8 cellular contexts compared by ENCODE assay signal in genomic region chr15:88546248-88547129, GRCh38. TPM values are rescaled to one million over a fixed set of nuclear protein-coding genes. Genes with fewer than 3 reads are reported as not detected.
DNase-seq lines count a peak whose midpoint lies in the region; ATAC-seq, FAIRE-seq and TF ChIP-seq lines count a peak whose summit lies in the region.

TSS of gene DET1 (minus strand) at chr15:88546681. CDS start at chr15:88531705, 14,976 bp downstream.

- peaks cover 18% of the 10 kb centered on the region for H3K4me1 Mint-ChIP-seq in stimulated activated naive CD8-positive, alpha-beta T cell treated with anti-CD3 and anti-CD28 coated beads, Interleukin-15, amount 100 ng/mL, for 72 hours

- H3K36me3 ChIP-seq in H7 (replicated peaks; ENCODE audit: control insufficient read depth, insufficient read depth, low read length) (no peaks in the 10 kb centered on the region), neural cell (ENCODE audit: insufficient read depth, low read length) (no peaks in the 10 kb centered on the region)

- peak within 1 kb of the TSS; percentile 88 for H3K27ac ChIP-seq in RWPE1
- peak within 1 kb of the TSS; percentile 77 for H3K27ac ChIP-seq in neural cell (ENCODE audit: low read length)

- H3K27me3 Mint-ChIP-seq in stimulated activated naive CD8-positive, alpha-beta T cell treated with anti-CD3 and anti-CD28 coated beads, Interleukin-15, amount 100 ng/mL, for 72 hours: no peaks in the 10 kb centered on the region

- H3K4me3 ChIP-seq in H7 (ENCODE audit: insufficient read depth, low read depth, low read length) (peak within 1 kb of the TSS; percentile 61), fibroblast of villous mesenchyme (ENCODE audit: low read depth, low read length) (peak within 1 kb of the TSS; percentile 81), neural cell (ENCODE audit: low read length) (peak within 1 kb of the TSS; percentile 85)

- no peaks in the 10 kb centered on the region for H3K27me3 ChIP-seq in H7 (ENCODE audit: control insufficient read depth, insufficient read depth, low read length)
- H3K27me3 ChIP-seq in neural cell (ENCODE audit: insufficient read depth, low read depth, low read length): no peaks in the 10 kb centered on the region

- H3K4me3 Mint-ChIP-seq in stimulated activated naive CD8-positive, alpha-beta T cell treated with anti-CD3 and anti-CD28 coated beads, Interleukin-15, amount 100 ng/mL, for 72 hours: peak within 1 kb of the TSS; percentile 85 to 88

- H4K20me1 ChIP-seq in neural cell (ENCODE audit: insufficient read depth): no peaks in the 10 kb centered on the region

- peak; percentile 98 for ATAC-seq in stimulated activated naive CD8-positive, alpha-beta T cell treated with anti-CD3 and anti-CD28 coated beads, Interleukin-15, amount 100 ng/mL, for 72 hours

- peak; percentile 95 for DNase-seq in H7
- peak; percentile 99 for DNase-seq in LoVo (ENCODE audit: low spot score)
- peak; percentile 94 for DNase-seq in RWPE1 (ENCODE audit: low spot score)
- DNase-seq in activated effector memory CD4-positive, alpha-beta T cell treated with Interleukin-2 at 50 U/mL for 16 hours: peak; percentile 93
- peak; percentile 95 for DNase-seq in fibroblast of villous mesenchyme (ENCODE audit: low read depth)
- DNase-seq in stimulated activated naive CD8-positive, alpha-beta T cell treated with anti-CD3 and anti-CD28 coated beads, Interleukin-15, amount 100 ng/mL, for 72 hours: peak; percentile 93 to 97

- POLR2A ChIA-PET in RWPE1 (lab: Yijun Ruan, JAX; ENCODE audit: low non-redundant PET): no interaction called here

- TF ChIP-seq CTCF in RWPE1 (conservative IDR thresholded peaks at IDR 0.05; ENCODE audit: low read depth): peak; percentile 96
- TF ChIP-seq CTCF in fibroblast of villous mesenchyme (IDR thresholded peaks at IDR 0.05; ENCODE audit: insufficient read depth, low read depth, low read length): peak; percentile 84
- peak; percentile 89 for TF ChIP-seq CTCF in neural cell (IDR thresholded peaks at IDR 0.05; ENCODE audit: poor library complexity, severe bottlenecking)

- H3K9me3 ChIP-seq in neural cell (ENCODE audit: low read length): no peaks in the 10 kb centered on the region

- H2AFZ ChIP-seq in neural cell (ENCODE audit: low read depth, low read length): peak within 1 kb of the TSS; percentile 96

- peak; percentile 87 for FAIRE-seq in G401.6 (lab: Jason Lieb, UNC)

- peaks cover 3% of the 10 kb centered on the region for H3K79me2 ChIP-seq in neural cell (replicated peaks; ENCODE audit: insufficient read depth, low read length)

- H3K9me3 Mint-ChIP-seq in stimulated activated naive CD8-positive, alpha-beta T cell treated with anti-CD3 and anti-CD28 coated beads, Interleukin-15, amount 100 ng/mL, for 72 hours: peaks cover 7 to 9% of the 10 kb centered on the region in 2 donors

- CTCF ChIA-PET in RWPE1 (lab: Yijun Ruan, JAX): no interaction called here

- peak; percentile 57 for TF ChIP-seq RAD21 in neural cell (conservative IDR thresholded peaks at IDR 0.05)

- peak within 1 kb of the TSS; percentile 30 for H3K4me2 ChIP-seq in neural cell (ENCODE audit: low read length)

- no peaks in the 10 kb centered on the region for H3F3A ChIP-seq in neural cell (ENCODE audit: insufficient read depth, low read length, poor library complexity, severe bottlenecking)

- peak within 1 kb of the TSS; percentile 89 to 97 for H3K27ac Mint-ChIP-seq in stimulated activated naive CD8-positive, alpha-beta T cell treated with anti-CD3 and anti-CD28 coated beads, Interleukin-15, amount 100 ng/mL, for 72 hours

- peak within 1 kb of the TSS; percentile 88 for H3K9ac ChIP-seq in neural cell (ENCODE audit: low read length)

- peak; percentile 47 for TF ChIP-seq EP300 in neural cell (conservative IDR thresholded peaks at IDR 0.05; ENCODE audit: poor library complexity, severe bottlenecking)

- H3K9me2 ChIP-seq in neural cell (ENCODE audit: insufficient read depth, low read length): no peaks in the 10 kb centered on the region

TF ChIP-seq in neural cell, 6 proteins besides CTCF, POLR2A, EP300 and RAD21:
- peak; percentile 66 for TF ChIP-seq SMC3 (conservative IDR thresholded peaks at IDR 0.05; ENCODE audit: poor library complexity)
- TF ChIP-seq MXI1 (conservative IDR thresholded peaks at IDR 0.05; ENCODE audit: poor library complexity, severe bottlenecking): peak; percentile 60
- TF ChIP-seq TAF1 (IDR thresholded peaks at IDR 0.05; ENCODE audit: low read depth): peak; percentile 84
- TF ChIP-seq EZH2 (IDR thresholded peaks at IDR 0.05; ENCODE audit: borderline replicate concordance, insufficient read depth, low read length, poor library complexity, severe bottlenecking): no peak
- peak; percentile 86 for TF ChIP-seq POLR2AphosphoS5 (IDR thresholded peaks at IDR 0.05)
- peak; percentile 49 for TF ChIP-seq REST (IDR thresholded peaks at IDR 0.05; ENCODE audit: borderline replicate concordance)

RNA-seq across cellular contexts. Expression of gene DET1, which starts in this region (rescaled TPM):
- 7.7 and 8.2 TPM in 2 replicates for total RNA-seq in H7 (2014; rRNA removed; shearing (Covaris generic))
- total RNA-seq in fibroblast of villous mesenchyme: 6.4 and 7.8 TPM in 2 replicates
- polyA plus RNA-seq in neural cell: 12.9 and 16.7 TPM in 2 replicates
- polyA minus RNA-seq in neural cell: 23.1 and 25.4 TPM in 2 replicates

Comparison
In these comparisons a context has a peak if more than half of its experiments do, and no peak if none do; other contexts are left out.
1. Peak in every context shown above with its lines: DNase-seq, ATAC-seq, H3K4me3 ChIP-seq and H3K27ac ChIP-seq.